ENCODE assay signal across 22 cellular contexts in genomic region chr1:10704383-10704882, GRCh38.
DNase-seq lines count a peak whose midpoint lies in the region; ATAC-seq and TF ChIP-seq lines count a peak whose summit lies in the region.
"Had no signal": no experiment of that assay in that cellular context is flagged by ENCODE, and none has a peak within 500 bp of the region (broad histone marks: within the 10 kb centered on the region; RNA-seq: fewer than 3 reads in every experiment).

No MANE protein-coding gene starts in this region.

- no peak overlapping the region for H3K4ac ChIP-seq in mesenchymal stem cell (ENCODE audit: low read depth in 1 of 2, low read length in 2 of 2)

- 0 to 1% methylated on average over 43 of the region's 43 CpGs for WGBS in ectodermal cell, 2 experiments
- 3% methylated on average over 42 of the region's 43 CpGs for WGBS in mesenchymal stem cell
- 76 to 83% methylated on average over 9 to 12 of the region's 43 CpGs for WGBS in thyroid gland, 2 donors

- peak; percentile 5 for DNase-seq in NCI-H748 (lab: John Stamatoyannopoulos, UW; ENCODE audit: unreplicated experiment)
- no peak for DNase-seq in NCI-H748 treated with DMSO at 0.1 percent for 48 hours (lab: John Stamatoyannopoulos, UW)
- DNase-seq in mesenchymal stem cell = peak; percentile 24
- DNase-seq in type B pancreatic cell (ENCODE audit: extremely low spot score, unreplicated experiment) = peak; percentile 81
- no peak for DNase-seq in foreskin melanocyte
- DNase-seq in thyroid gland = no peak
- DNase-seq: 8988T; activated CD4-positive, alpha-beta T cell treated with anti-CD3 and anti-CD28 coated beads for 4 hours; caudate nucleus; GF-D8; left cardiac atrium; MG63; NCI-H2029 treated with DMSO at 0.1 percent for 48 hours; NK-92 treated with Interleukin-12 subunit alpha and Interleukin-12 subunit beta, amount 100 ng/mL, for 24 hours; posterior cingulate gyrus; SHP77; substantia nigra; T-helper 2 cell had no signal

- no peaks in the 10 kb centered on the region for H3K9me3 Mint-ChIP-seq in type B pancreatic cell

- H2BK15ac ChIP-seq in mesenchymal stem cell (ENCODE audit: low read depth, poor library complexity, severe bottlenecking) = peak overlapping the region; percentile 56

- no peak for TF ChIP-seq POLR2A in thyroid gland (IDR thresholded peaks at IDR 0.05)

- H2BK5ac ChIP-seq in mesenchymal stem cell (ENCODE audit: low read depth, low read length, poor library complexity, severe bottlenecking) = no peak overlapping the region

- H3K27me3 ChIP-seq in ectodermal cell (ENCODE audit: control insufficient read depth, insufficient read depth, low read length, poor library complexity, severe bottlenecking) (peaks cover 31% of the 10 kb centered on the region), mesenchymal stem cell (ENCODE audit: control insufficient read depth in 1 of 2, insufficient read depth in 1 of 2, low read length in 2 of 2) (peaks cover 97 to 99% of the 10 kb centered on the region in 2 experiments), thyroid gland (no peaks in the 10 kb centered on the region)
- H3K27me3 ChIP-seq: MG63 had no signal

- no peak overlapping the region for H2AK5ac ChIP-seq in mesenchymal stem cell (ENCODE audit: low read length, severe bottlenecking)

- peak overlapping the region; percentile 70 for H3K27ac Mint-ChIP-seq in type B pancreatic cell
- H3K27ac Mint-ChIP-seq: activated naive CD8-positive, alpha-beta T cell had no signal

- peak overlapping the region in 1 of 2 experiments; percentile 45 for H2BK12ac ChIP-seq in mesenchymal stem cell (ENCODE audit: low read length in 2 of 2)

- H2AFZ ChIP-seq in mesenchymal stem cell (ENCODE audit: low read depth, low read length) = peak overlapping the region; percentile 5

- ATAC-seq in GM18867 (IDR thresholded peaks at IDR 0.05; ENCODE audit: unreplicated experiment) = no peak
- ATAC-seq: left cardiac atrium had no signal

- no peak overlapping the region for H3K23ac ChIP-seq in mesenchymal stem cell (ENCODE audit: low read length in 2 of 2)

- peak overlapping the region; percentile 22 for H4K8ac ChIP-seq in mesenchymal stem cell (ENCODE audit: low read length)

- H3K4me1 Mint-ChIP-seq in type B pancreatic cell (ENCODE audit: unreplicated experiment) = peaks cover 24% of the 10 kb centered on the region

- H4K91ac ChIP-seq in mesenchymal stem cell (ENCODE audit: low read length) = peak overlapping the region; percentile 61

- intact Hi-C loops in thyroid gland (cut with DNase I) = no loop called here

- H3K9ac ChIP-seq in mesenchymal stem cell (ENCODE audit: low read length) = no peak overlapping the region

- H3K36me3 Mint-ChIP-seq in type B pancreatic cell = no peaks in the 10 kb centered on the region
- H3K36me3 Mint-ChIP-seq: activated naive CD8-positive, alpha-beta T cell had no signal

- peak overlapping the region; percentile 86 for H3K27ac ChIP-seq in ectodermal cell (ENCODE audit: insufficient read depth, low read depth, low read length, poor library complexity, severe bottlenecking)
- H3K27ac ChIP-seq in mesenchymal stem cell (ENCODE audit: low read length, poor library complexity, severe bottlenecking) = no peak overlapping the region
- no peak overlapping the region for H3K27ac ChIP-seq in thyroid gland
- H3K27ac ChIP-seq: C4-2B had no signal

- H3K36me3 ChIP-seq in ectodermal cell (ENCODE audit: control insufficient read depth, insufficient read depth, low read length) (no peaks in the 10 kb centered on the region), mesenchymal stem cell (ENCODE audit: control insufficient read depth in 1 of 2, insufficient read depth in 2 of 2, low read depth in 1 of 2, low read length in 2 of 2) (no peaks in the 10 kb centered on the region), thyroid gland (no peaks in the 10 kb centered on the region)
- H3K36me3 ChIP-seq: MG63 had no signal

- peaks cover 59% of the 10 kb centered on the region for H3K27me3 Mint-ChIP-seq in type B pancreatic cell
- H3K27me3 Mint-ChIP-seq: activated naive CD8-positive, alpha-beta T cell had no signal

- no peaks in the 10 kb centered on the region for H3K79me1 ChIP-seq in mesenchymal stem cell (replicated peaks; ENCODE audit: low read length, poor library complexity, severe bottlenecking)

- H3K4me1 ChIP-seq in ectodermal cell (ENCODE audit: control insufficient read depth, insufficient read depth, low read length) = peaks cover 82% of the 10 kb centered on the region
- peaks cover 12% of the 10 kb centered on the region for H3K4me1 ChIP-seq in mesenchymal stem cell (ENCODE audit: control insufficient read depth, insufficient read depth, low read depth, low read length)
- peaks cover 10 to 17% of the 10 kb centered on the region in 2 donors for H3K4me1 ChIP-seq in thyroid gland

- no peaks in the 10 kb centered on the region for H3K9me3 ChIP-seq in ectodermal cell (ENCODE audit: control insufficient read depth, low read length)
- H3K9me3 ChIP-seq in mesenchymal stem cell (ENCODE audit: control insufficient read depth, low read length) = no peaks in the 10 kb centered on the region
- no peaks in the 10 kb centered on the region for H3K9me3 ChIP-seq in thyroid gland
- H3K9me3 ChIP-seq: MG63 had no signal

- H3K14ac ChIP-seq in mesenchymal stem cell (ENCODE audit: low read length in 2 of 2) = no peak overlapping the region

- no peak overlapping the region for H3K4me3 ChIP-seq in ectodermal cell (ENCODE audit: insufficient read depth, low read depth, low read length)
- H3K4me3 ChIP-seq in mesenchymal stem cell (ENCODE audit: insufficient read depth in 1 of 2, low read depth in 1 of 2, low read length in 2 of 2) = no peak overlapping the region
- no peak overlapping the region for H3K4me3 ChIP-seq in thyroid gland (replicated peaks in 1 of 3)
- H3K4me3 ChIP-seq: MG63 had no signal

- H3K18ac ChIP-seq in mesenchymal stem cell (ENCODE audit: low read depth in 1 of 2, low read length in 2 of 2) = no peak overlapping the region

- TF ChIP-seq CTCF in type B pancreatic cell (conservative IDR thresholded peaks at IDR 0.05) (no peak), thyroid gland (IDR thresholded peaks at IDR 0.05) (no peak)

- H3K4me2 ChIP-seq in mesenchymal stem cell (ENCODE audit: low read length, poor library complexity, severe bottlenecking) = peak overlapping the region; percentile 54

- no peak overlapping the region for H3K4me3 Mint-ChIP-seq in type B pancreatic cell
- H3K4me3 Mint-ChIP-seq: activated naive CD8-positive, alpha-beta T cell had no signal

- H2BK120ac ChIP-seq in mesenchymal stem cell (ENCODE audit: low read depth, low read length) = peak overlapping the region; percentile 29

Comparison
In these comparisons a context has a peak if more than half of its experiments do, and no peak if none do; other contexts are left out.
1. DNase-seq: peak in NCI-H748 (single experiment), mesenchymal stem cell (single experiment) and type B pancreatic cell (single experiment); none in NCI-H748 treated with DMSO at 0.1 percent for 48 hours (single experiment), foreskin melanocyte (single experiment) and thyroid gland (0 of 2).